Comparison of ENCODE assay signal across 26 cellular contexts in the genomic region with DNA sequence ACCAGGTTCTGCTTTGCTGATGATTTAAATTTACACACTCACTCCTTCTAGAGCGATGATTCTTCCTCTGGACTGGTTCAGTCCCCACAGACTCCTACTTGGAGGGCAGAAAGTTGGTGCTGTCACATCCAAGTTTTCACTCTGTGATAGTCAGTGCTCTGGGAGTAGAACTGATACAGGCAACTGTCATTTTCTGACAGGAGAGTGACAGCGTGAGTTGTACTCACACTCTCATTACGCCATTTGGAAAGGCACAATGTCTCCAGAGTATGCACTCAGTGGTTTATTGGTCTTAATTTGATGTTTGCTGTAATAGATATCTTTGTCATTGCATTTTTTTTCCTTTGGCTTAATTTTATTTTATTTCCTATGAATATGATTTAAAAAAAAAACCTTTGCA.
"Had no signal": no experiment of that assay in that cellular context is flagged by ENCODE, and none has a peak within 500 bp of the region (broad histone marks: within the 10 kb centered on the region; RNA-seq: fewer than 3 reads in every experiment).

No MANE protein-coding gene starts in this region.

- H3K4me3 ChIP-seq: colonic mucosa, esophagus squamous epithelium, gastrocnemius medialis, heart right ventricle, left lung, lower lobe of right lung, mucosa of descending colon had no signal

- ATAC-seq: effector memory CD8-positive, alpha-beta T cell; esophagus mucosa; gastrocnemius medialis; heart right ventricle; left cardiac atrium; left lung; left ventricle myocardium superior; lower lobe of right lung; mucosa of descending colon had no signal

- H3K4me1 ChIP-seq: colonic mucosa, esophagus squamous epithelium, gastrocnemius medialis, heart right ventricle, left lung, lower lobe of right lung had no signal

- H3K27ac ChIP-seq: colonic mucosa, epithelial cell of prostate, esophagus squamous epithelium, gastrocnemius medialis, heart right ventricle, left lung, lower lobe of right lung had no signal

- H3K27me3 ChIP-seq: colonic mucosa, gastrocnemius medialis, left lung had no signal

- H3K36me3 ChIP-seq: colonic mucosa, esophagus squamous epithelium, gastrocnemius medialis, heart right ventricle, left lung, lower lobe of right lung had no signal

- FAIRE-seq: endometrium, islet of Langerhans, keratinocyte had no signal

- H3K9me3 ChIP-seq: colonic mucosa, esophagus squamous epithelium, gastrocnemius medialis, heart right ventricle, left lung, lower lobe of right lung, mucosa of descending colon had no signal

- DNase-seq: colonic mucosa; cortex of kidney; effector CD8-positive, alpha-beta T cell; effector memory CD8-positive, alpha-beta T cell; endodermal cell; erythroblast; esophagus squamous epithelium; foreskin fibroblast; foreskin melanocyte; gastrocnemius medialis; glutamatergic neuron; head of caudate nucleus; heart right ventricle; hippocampal formation; left cardiac atrium; left lung; left ventricle myocardium superior; lower lobe of right lung; mesenchymal stem cell; mucosa of descending colon; naive B cell had no signal
